Comparison of ENCODE assay signal across 24 cellular contexts in genomic region chr13:79097201-79097600, GRCh38.
"Had no signal": no experiment of that assay in that cellular context is flagged by ENCODE, and none has a peak within 500 bp of the region (broad histone marks: within the 10 kb centered on the region; RNA-seq: fewer than 3 reads in every experiment).

No MANE protein-coding gene starts in this region.

- H3K27ac ChIP-seq: colonic mucosa, coronary artery, dorsolateral prefrontal cortex, epithelial cell of prostate, esophagus muscularis mucosa, esophagus squamous epithelium, foreskin keratinocyte, gastrocnemius medialis, gastroesophageal sphincter, heart left ventricle, heart right ventricle had no signal

- H3K4me3 ChIP-seq: colonic mucosa, coronary artery, dorsolateral prefrontal cortex, esophagus muscularis mucosa, esophagus squamous epithelium, gastrocnemius medialis, gastroesophageal sphincter, heart left ventricle, heart right ventricle had no signal

- H3K36me3 ChIP-seq: colonic mucosa, esophagus muscularis mucosa, esophagus squamous epithelium, gastrocnemius medialis, gastroesophageal sphincter, heart left ventricle, heart right ventricle had no signal

- H3K27me3 ChIP-seq: colonic mucosa, esophagus muscularis mucosa, esophagus squamous epithelium, foreskin keratinocyte, gastrocnemius medialis, gastroesophageal sphincter, heart left ventricle, heart right ventricle had no signal

- ATAC-seq: effector memory CD8-positive, alpha-beta T cell; esophagus mucosa; foreskin keratinocyte; gastrocnemius medialis; gastroesophageal sphincter; heart left ventricle; heart right ventricle had no signal

- H3K9me3 ChIP-seq: colonic mucosa, esophagus muscularis mucosa, esophagus squamous epithelium, gastrocnemius medialis, gastroesophageal sphincter, heart left ventricle had no signal

- DNase-seq: colonic mucosa; cortex of kidney; dermis blood vessel endothelial cell; dorsolateral prefrontal cortex; effector CD4-positive, alpha-beta T cell; effector CD8-positive, alpha-beta T cell; effector memory CD4-positive, alpha-beta T cell; effector memory CD8-positive, alpha-beta T cell; endodermal cell; erythroblast; esophagus squamous epithelium; foreskin fibroblast; foreskin keratinocyte; foreskin melanocyte; gastrocnemius medialis; glutamatergic neuron; head of caudate nucleus; heart left ventricle; heart right ventricle had no signal
